ENCODE assay signal across 8 cellular contexts in the genomic region with DNA sequence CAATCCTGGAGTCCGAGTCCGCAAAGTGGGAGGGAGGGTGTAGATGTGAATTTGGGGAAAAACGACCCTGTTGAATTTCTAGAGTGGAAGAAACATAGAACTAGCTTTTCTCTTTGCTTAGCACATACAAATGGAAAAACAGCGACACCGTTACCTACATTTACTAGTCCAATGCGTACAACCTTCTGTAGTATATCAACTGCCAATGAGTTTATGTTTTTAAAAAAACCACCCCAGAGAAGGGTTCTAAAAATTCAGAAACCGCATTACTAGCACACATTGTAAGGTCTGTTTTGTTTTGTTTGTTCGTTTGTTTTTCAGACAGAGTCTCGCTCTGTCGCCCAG. TPM values are rescaled to one million over a fixed set of nuclear protein-coding genes. Genes with fewer than 3 reads are reported as not detected.
A peak's percentile ranks its signal among the peaks of the same experiment; 100 is the strongest.
DNase-seq lines count a peak whose midpoint lies in the region; ATAC-seq and TF ChIP-seq lines count a peak whose summit lies in the region.

No MANE protein-coding gene starts in this region.

- peaks cover 19% of the 10 kb centered on the region for H3K36me3 Mint-ChIP-seq in activated naive CD8-positive, alpha-beta T cell treated with anti-CD3 and anti-CD28 coated beads, Interleukin-2, amount 50 U/mL, for 24 hours (ENCODE audit: low read depth)

- no peak for DNase-seq in activated naive CD8-positive, alpha-beta T cell treated with anti-CD3 and anti-CD28 coated beads, Interleukin-2, amount 50 U/mL, for 24 hours
- DNase-seq in lower lobe of right lung (no peak), uterus (no peak), NCI-H1105 treated with DMSO at 0.1 percent for 48 hours (lab: John Stamatoyannopoulos, UW) (no peak), SHP77 (lab: John Stamatoyannopoulos, UW) (no peak)
- DNase-seq in stimulated activated CD4-positive, alpha-beta T cell treated with anti-CD3 and anti-CD28 coated beads, Interleukin-12 subunit alpha, Interleukin-12 subunit beta, amount 100 ng/mL, for 4 hours: no peak

- ATAC-seq in GM18873 (IDR thresholded peaks at IDR 0.05; ENCODE audit: low FRiP score, unreplicated experiment) (peak; percentile 31), HG02981 (IDR thresholded peaks at IDR 0.05; ENCODE audit: unreplicated experiment) (peak; percentile 20), lower lobe of right lung (no peak)
- peak; percentile 2 for ATAC-seq in activated naive CD8-positive, alpha-beta T cell treated with anti-CD3 and anti-CD28 coated beads, Interleukin-2, amount 50 U/mL, for 24 hours

- peak overlapping the region; percentile 96 for H3K27ac Mint-ChIP-seq in activated naive CD8-positive, alpha-beta T cell treated with anti-CD3 and anti-CD28 coated beads, Interleukin-2, amount 50 U/mL, for 24 hours

- H3K27me3 Mint-ChIP-seq in activated naive CD8-positive, alpha-beta T cell treated with anti-CD3 and anti-CD28 coated beads, Interleukin-2, amount 50 U/mL, for 24 hours: no peaks in the 10 kb centered on the region

- H3K36me3 ChIP-seq in lower lobe of right lung: peaks cover 4% of the 10 kb centered on the region
- no peaks in the 10 kb centered on the region for H3K36me3 ChIP-seq in uterus

- TF ChIP-seq CTCF in lower lobe of right lung (IDR thresholded peaks at IDR 0.05) (no peak), uterus (IDR thresholded peaks at IDR 0.05) (no peak)

- peak overlapping the region; percentile 91 for H3K4me3 Mint-ChIP-seq in activated naive CD8-positive, alpha-beta T cell treated with anti-CD3 and anti-CD28 coated beads, Interleukin-2, amount 50 U/mL, for 24 hours

- no peaks in the 10 kb centered on the region for H3K9me3 Mint-ChIP-seq in activated naive CD8-positive, alpha-beta T cell treated with anti-CD3 and anti-CD28 coated beads, Interleukin-2, amount 50 U/mL, for 24 hours

- H3K9me3 ChIP-seq in lower lobe of right lung: no peaks in the 10 kb centered on the region
- no peaks in the 10 kb centered on the region for H3K9me3 ChIP-seq in uterus

- H3K27ac ChIP-seq in lower lobe of right lung (peak overlapping the region; percentile 97), uterus (peak overlapping the region; percentile 88 to 92)

- no peak for TF ChIP-seq POLR2A in uterus (IDR thresholded peaks at IDR 0.05)

- H3K27me3 ChIP-seq in lower lobe of right lung (ENCODE audit: low read depth): no peaks in the 10 kb centered on the region
- H3K27me3 ChIP-seq in uterus: no peaks in the 10 kb centered on the region

- peaks cover 38% of the 10 kb centered on the region for H3K4me1 Mint-ChIP-seq in activated naive CD8-positive, alpha-beta T cell treated with anti-CD3 and anti-CD28 coated beads, Interleukin-2, amount 50 U/mL, for 24 hours

- H3K4me3 ChIP-seq in lower lobe of right lung (peak overlapping the region; percentile 99), uterus (peak overlapping the region; percentile 59 to 88)

- peaks cover 16% of the 10 kb centered on the region for H3K4me1 ChIP-seq in lower lobe of right lung
- peaks cover 4 to 7% of the 10 kb centered on the region in 2 donors for H3K4me1 ChIP-seq in uterus

- intact Hi-C loops in lower lobe of right lung (cut with DNase I) (no loop called here), uterus (cut with DNase I; ENCODE audit: low total_unique reads) (no loop called here)

RNA-seq across cellular contexts. Expression of gene SUPT20H, which starts 0.3 kb away (rescaled TPM):
- 55.3 TPM for total RNA-seq in lower lobe of right lung
- total RNA-seq in uterus: 100 to 1,000 TPM in 1 of 4 donors, 10 to 100 TPM in 3; 39.7 to 119 (median 88.2) TPM

RNA-seq across cellular contexts. Expression of gene CSNK1A1L, which starts 45.6 kb away (rescaled TPM):
- total RNA-seq in lower lobe of right lung (not detected), uterus (not detected)

RNA-seq across cellular contexts. Expression of gene EXOSC8, which starts 59.2 kb away (rescaled TPM):
- total RNA-seq in lower lobe of right lung: 33.2 TPM
- 10 to 100 TPM; 17.1 to 61.2 (median 49.7) TPM for total RNA-seq in uterus

Comparison
In these comparisons a context has a peak if more than half of its experiments do, and no peak if none do; other contexts are left out.
1. ATAC-seq: peak in GM18873 (single experiment), HG02981 (single experiment) and activated naive CD8-positive, alpha-beta T cell treated with anti-CD3 and anti-CD28 coated beads, Interleukin-2, amount 50 U/mL, for 24 hours (single experiment); none in lower lobe of right lung (0 of 2).